ENCODE assay signal across 22 cellular contexts in the genomic region with DNA sequence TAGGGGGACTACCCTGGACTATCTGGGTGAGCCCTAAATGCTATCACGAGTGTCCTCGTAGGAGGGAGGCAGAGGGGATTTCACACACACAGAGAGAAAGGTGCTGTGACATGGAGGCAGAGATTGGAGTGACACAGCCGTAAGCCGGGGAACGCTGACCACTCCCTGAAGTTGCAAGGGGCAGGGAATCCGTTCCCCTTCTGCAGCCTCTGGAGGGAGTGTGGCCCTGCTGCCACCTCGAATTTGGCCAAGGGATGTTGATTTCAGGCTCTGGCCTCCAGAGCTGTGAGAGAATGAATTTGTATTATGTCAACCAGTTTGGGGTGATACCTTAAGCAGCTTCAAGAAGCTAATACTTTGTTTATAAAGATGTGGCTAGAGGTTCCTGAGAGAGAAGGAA.
DNase-seq lines count a peak whose midpoint lies in the region; ATAC-seq and TF ChIP-seq lines count a peak whose summit lies in the region.
"Had no signal": no experiment of that assay in that cellular context is flagged by ENCODE, and none has a peak within 500 bp of the region (broad histone marks: within the 10 kb centered on the region; RNA-seq: fewer than 3 reads in every experiment).

No MANE protein-coding gene starts in this region.

- TF ChIP-seq CTCF in heart left ventricle (IDR thresholded peaks at IDR 0.05) = no peak
- TF ChIP-seq CTCF in C4-2B (conservative IDR thresholded peaks at IDR 0.05) = no peak
- TF ChIP-seq CTCF in chondrocyte (IDR thresholded peaks at IDR 0.05) = no peak

- H3K27ac ChIP-seq in heart left ventricle = peak overlapping the region in 8 of 12 donors; percentile 39 to 84 (median 59)
- peak overlapping the region; percentile 27; the same call in 1 of the 2 replicates for H3K27ac ChIP-seq in C4-2B
- H3K27ac ChIP-seq: BLaER1, GM23248, PC-9 had no signal

- no peaks in the 10 kb centered on the region for H3K9me3 ChIP-seq in heart left ventricle
- H3K9me3 ChIP-seq: BLaER1, HAP-1, MG63 had no signal

- H3K27me3 ChIP-seq in heart left ventricle = peaks cover 0 to 3% (median 0%) of the 10 kb centered on the region in 9 donors
- H3K27me3 ChIP-seq: BLaER1, MG63 had no signal

- H3K4me1 Mint-ChIP-seq in chondrocyte (ENCODE audit: low read depth) = no peaks in the 10 kb centered on the region
- H3K4me1 Mint-ChIP-seq: CD4-positive, alpha-beta memory T cell had no signal

- H3K27me3 Mint-ChIP-seq in chondrocyte (ENCODE audit: low read depth) = peaks cover 55% of the 10 kb centered on the region

- TF ChIP-seq POLR2A in heart left ventricle (IDR thresholded peaks at IDR 0.05) = no peak

- ATAC-seq in heart left ventricle (peak in 1 of 4 donors; percentile 2), Right ventricle myocardium superior (ENCODE audit: poor library complexity) (no peak)

- intact Hi-C loops in heart left ventricle (cut with DNase I) (no loop called here), Right ventricle myocardium superior (cut with DNase I) (no loop called here), posterior vena cava (cut with DNase I) (no loop called here)

- no peak for DNase-seq in heart left ventricle
- DNase-seq in Right ventricle myocardium superior = no peak
- DNase-seq in chondrocyte (ENCODE audit: low spot score) = peak; percentile 43
- DNase-seq in posterior vena cava (ENCODE audit: low spot score) = peak; percentile 35
- DNase-seq in AML-193 (lab: John Stamatoyannopoulos, UW) = no peak
- DNase-seq in stimulated activated naive CD4-positive, alpha-beta T cell (lab: John Stamatoyannopoulos, UW) = no peak
- DNase-seq: CD4-positive, alpha-beta memory T cell; COR-L47; DMS53; GM23248; IMR-90; KG1; MG63; NCI-H146; NCI-H1930; NCI-H2107; NCI-H774; PC-9; SHP77 had no signal

- no peaks in the 10 kb centered on the region for H3K9me3 Mint-ChIP-seq in chondrocyte (ENCODE audit: low read depth)

- 23 to 29% (median 25%) methylated on average over 7 of the region's 7 CpGs for WGBS in heart left ventricle, 4 donors

- no peaks in the 10 kb centered on the region for H3K36me3 Mint-ChIP-seq in chondrocyte (ENCODE audit: low read depth)
- H3K36me3 Mint-ChIP-seq: CD4-positive, alpha-beta memory T cell had no signal

- H3K4me3 ChIP-seq in heart left ventricle = no peak overlapping the region
- H3K4me3 ChIP-seq: BLaER1, GM23248, HAP-1, MG63, PC-9 had no signal

- H3K4me3 Mint-ChIP-seq in chondrocyte (ENCODE audit: unreplicated experiment) = no peak overlapping the region
- H3K4me3 Mint-ChIP-seq: CD4-positive, alpha-beta memory T cell had no signal

- peaks cover 0 to 32% (median 15%) of the 10 kb centered on the region in 12 donors for H3K4me1 ChIP-seq in heart left ventricle
- H3K4me1 ChIP-seq: BLaER1, HAP-1 had no signal

- H3K36me3 ChIP-seq in heart left ventricle = no peaks in the 10 kb centered on the region
- H3K36me3 ChIP-seq: BLaER1, HAP-1, MG63 had no signal

- no peak overlapping the region for H3K27ac Mint-ChIP-seq in chondrocyte (ENCODE audit: unreplicated experiment)

Comparison
In these comparisons a context has a peak if more than half of its experiments do, and no peak if none do; other contexts are left out.
1. DNase-seq: peak in chondrocyte (single experiment) and posterior vena cava (single experiment); none in heart left ventricle (0 of 5), Right ventricle myocardium superior (single experiment), AML-193 (0 of 2) and stimulated activated naive CD4-positive, alpha-beta T cell (0 of 6).